7 cellular contexts compared by ENCODE assay signal in genomic region chr14:21894003-21894897, GRCh38.
DNase-seq lines count a peak whose midpoint lies in the region; ATAC-seq lines count a peak whose summit lies in the region.

No MANE protein-coding gene starts in this region.

- POLR2A ChIA-PET in activated CD4-positive, alpha-beta T cell treated with anti-CD3 and anti-CD28 coated beads for 36 hours (lab: Charles Lee), result no interaction called here

- peak overlapping the region; percentile 85 for H3K27ac Mint-ChIP-seq in activated CD4-positive, alpha-beta T cell treated with anti-CD3 and anti-CD28 coated beads for 36 hours
- H3K27ac Mint-ChIP-seq in effector memory CD8-positive, alpha-beta T cell, result peak overlapping the region in 1 of 2 donors; percentile 81

- peak; percentile 77 for DNase-seq in activated CD4-positive, alpha-beta T cell treated with anti-CD3 and anti-CD28 coated beads for 36 hours
- DNase-seq in effector memory CD8-positive, alpha-beta T cell, result peak; percentile 32 to 37 (median 36)
- peak; percentile 39 to 50 for DNase-seq in stimulated activated CD4-positive, alpha-beta T cell treated with anti-CD3 and anti-CD28 coated beads, Interleukin-2, amount 100 ng/mL, for 48 hours
- DNase-seq in NCI-H774 (lab: John Stamatoyannopoulos, UW), result no peak
- no peak for DNase-seq in NCI-H2227 (lab: John Stamatoyannopoulos, UW; ENCODE audit: unreplicated experiment)
- DNase-seq in retina, result no peak

- H3K36me3 Mint-ChIP-seq in activated CD4-positive, alpha-beta T cell treated with anti-CD3 and anti-CD28 coated beads for 36 hours (ENCODE audit: low read depth), result no peaks in the 10 kb centered on the region
- no peaks in the 10 kb centered on the region for H3K36me3 Mint-ChIP-seq in effector memory CD8-positive, alpha-beta T cell (ENCODE audit: insufficient read depth)

- H3K4me1 Mint-ChIP-seq in activated CD4-positive, alpha-beta T cell treated with anti-CD3 and anti-CD28 coated beads for 36 hours, result peaks cover 11% of the 10 kb centered on the region
- peaks cover 8 to 9% of the 10 kb centered on the region in 2 donors for H3K4me1 Mint-ChIP-seq in effector memory CD8-positive, alpha-beta T cell (ENCODE audit: low read depth in 2 of 2)

- no peaks in the 10 kb centered on the region for H3K27me3 Mint-ChIP-seq in activated CD4-positive, alpha-beta T cell treated with anti-CD3 and anti-CD28 coated beads for 36 hours
- no peaks in the 10 kb centered on the region for H3K27me3 Mint-ChIP-seq in effector memory CD8-positive, alpha-beta T cell

- ATAC-seq in HG02885 (IDR thresholded peaks at IDR 0.05; ENCODE audit: poor library complexity, unreplicated experiment), result peak; percentile 65
- peak; percentile 87 for ATAC-seq in activated CD4-positive, alpha-beta T cell treated with anti-CD3 and anti-CD28 coated beads for 36 hours
- peak; percentile 87 for ATAC-seq in effector memory CD8-positive, alpha-beta T cell (replicated peaks)

- CTCF ChIA-PET in activated CD4-positive, alpha-beta T cell treated with anti-CD3 and anti-CD28 coated beads for 36 hours (lab: Charles Lee), result interaction anchor here (0.5 to 2.1 kb wide), 11 partner anchors 12 to 676 kb away, joined by 3 to 5 read pairs (median 3); no protein-coding TSS in a partner anchor

- peak overlapping the region; percentile 65 for H3K4me3 Mint-ChIP-seq in activated CD4-positive, alpha-beta T cell treated with anti-CD3 and anti-CD28 coated beads for 36 hours
- peak overlapping the region; percentile 64 to 73 for H3K4me3 Mint-ChIP-seq in effector memory CD8-positive, alpha-beta T cell

- no peaks in the 10 kb centered on the region for H3K9me3 Mint-ChIP-seq in activated CD4-positive, alpha-beta T cell treated with anti-CD3 and anti-CD28 coated beads for 36 hours (ENCODE audit: low read depth)
- no peaks in the 10 kb centered on the region for H3K9me3 Mint-ChIP-seq in effector memory CD8-positive, alpha-beta T cell

- intact Hi-C loops in activated CD4-positive, alpha-beta T cell treated with anti-CD3 and anti-CD28 coated beads for 36 hours (cut with DNase I, micrococcal nuclease), result loop anchor here in 1 of 2 experiments (2.0 kb wide), 2 partner anchors 19 to 25 kb away; no protein-coding TSS in a partner anchor

Comparison
In these comparisons a context has a peak if more than half of its experiments do, and no peak if none do; other contexts are left out.
1. DNase-seq: peak in activated CD4-positive, alpha-beta T cell treated with anti-CD3 and anti-CD28 coated beads for 36 hours (single experiment), effector memory CD8-positive, alpha-beta T cell (3 of 3) and stimulated activated CD4-positive, alpha-beta T cell treated with anti-CD3 and anti-CD28 coated beads, Interleukin-2, amount 100 ng/mL, for 48 hours (2 of 2); none in NCI-H774 (single experiment), NCI-H2227 (single experiment) and retina (single experiment).
2. Peak in every context shown above with its lines, with median percentiles within 50 percentile points of each other: ATAC-seq.